8 cellular contexts compared by ENCODE assay signal in genomic region chr11:72102162-72102561, GRCh38. TPM values are rescaled to one million over a fixed set of nuclear protein-coding genes. Genes with fewer than 3 reads are reported as not detected.
DNase-seq lines count a peak whose midpoint lies in the region; ATAC-seq and TF ChIP-seq lines count a peak whose summit lies in the region.

No MANE protein-coding gene starts in this region.

- no peak for ATAC-seq in stimulated activated naive CD8-positive, alpha-beta T cell treated with anti-CD3 and anti-CD28 coated beads, Interleukin-15, Interleukin-2, amounts not matched to agents 100 U/mL and 50 U/mL, for 24 hours
- ATAC-seq in body of pancreas = no peak

- peaks cover 14 to 18% of the 10 kb centered on the region in 2 donors for H3K36me3 ChIP-seq in body of pancreas (replicated peaks in 1 of 2; ENCODE audit: insufficient read depth in 1 of 2, low read depth in 2 of 2)
- peaks cover 48% of the 10 kb centered on the region for H3K36me3 ChIP-seq in mesodermal cell (ENCODE audit: control insufficient read depth, insufficient read depth, low read length)

- H3K9me3 Mint-ChIP-seq in stimulated activated naive CD8-positive, alpha-beta T cell treated with anti-CD3 and anti-CD28 coated beads, Interleukin-15, Interleukin-2, amounts not matched to agents 100 ng/mL and 50 ng/mL, for 24 hours = no peaks in the 10 kb centered on the region

- DNase-seq in stimulated activated naive CD8-positive, alpha-beta T cell treated with anti-CD3 and anti-CD28 coated beads, Interleukin-15, Interleukin-2, amounts not matched to agents 100 U/mL and 50 U/mL, for 24 hours = no peak
- DNase-seq in body of pancreas (no peak), DMS53 treated with DMSO at 0.1 percent for 48 hours (lab: John Stamatoyannopoulos, UW; ENCODE audit: unreplicated experiment) (no peak), RKO (ENCODE audit: low spot score) (no peak), SW480 (ENCODE audit: low spot score) (no peak)
- DNase-seq in stimulated activated CD4-positive, alpha-beta T cell treated with anti-CD3 and anti-CD28 coated beads, Interleukin-1b, Interleukin-23, amount 100 ng/mL, for 48 hours = no peak

- intact Hi-C loops in body of pancreas (cut with DNase I) = no loop called here

- H3K9me3 ChIP-seq in body of pancreas (no peaks in the 10 kb centered on the region), mesodermal cell (ENCODE audit: control insufficient read depth, low read length) (no peaks in the 10 kb centered on the region)

- 29 to 36% methylated on average over 4 of the region's 4 CpGs for WGBS in body of pancreas, 2 donors
- WGBS in mesodermal cell (ENCODE audit: insufficient coverage in 2 of 2), 2 experiments = 64 to 70% methylated on average over 3 of the region's 4 CpGs

- peak overlapping the region; percentile 92 for H3K4me3 Mint-ChIP-seq in stimulated activated naive CD8-positive, alpha-beta T cell treated with anti-CD3 and anti-CD28 coated beads, Interleukin-15, Interleukin-2, amounts not matched to agents 100 ng/mL and 50 ng/mL, for 24 hours

- TF ChIP-seq CTCF in body of pancreas (IDR thresholded peaks at IDR 0.05) = no peak

- H3K4me3 ChIP-seq in body of pancreas (peak overlapping the region; percentile 37 to 80), mesodermal cell (ENCODE audit: extremely low read depth, insufficient read depth, low read length, poor library complexity, severe bottlenecking) (peak overlapping the region; percentile 92)

- TF ChIP-seq POLR2A in body of pancreas (IDR thresholded peaks at IDR 0.05) = no peak

- no peaks in the 10 kb centered on the region for H3K27me3 Mint-ChIP-seq in stimulated activated naive CD8-positive, alpha-beta T cell treated with anti-CD3 and anti-CD28 coated beads, Interleukin-15, Interleukin-2, amounts not matched to agents 100 ng/mL and 50 ng/mL, for 24 hours

- peaks cover 27% of the 10 kb centered on the region for H3K4me1 ChIP-seq in body of pancreas
- peaks cover 9% of the 10 kb centered on the region for H3K4me1 ChIP-seq in mesodermal cell (ENCODE audit: control insufficient read depth, insufficient read depth, low read length, poor library complexity, severe bottlenecking)

- H3K27ac Mint-ChIP-seq in stimulated activated naive CD8-positive, alpha-beta T cell treated with anti-CD3 and anti-CD28 coated beads, Interleukin-15, Interleukin-2, amounts not matched to agents 100 ng/mL and 50 ng/mL, for 24 hours = peak overlapping the region; percentile 94

- peaks cover 38% of the 10 kb centered on the region for H3K4me1 Mint-ChIP-seq in stimulated activated naive CD8-positive, alpha-beta T cell treated with anti-CD3 and anti-CD28 coated beads, Interleukin-15, Interleukin-2, amounts not matched to agents 100 ng/mL and 50 ng/mL, for 24 hours (ENCODE audit: low read depth)

- peaks cover 15% of the 10 kb centered on the region for H3K36me3 Mint-ChIP-seq in stimulated activated naive CD8-positive, alpha-beta T cell treated with anti-CD3 and anti-CD28 coated beads, Interleukin-15, Interleukin-2, amounts not matched to agents 100 ng/mL and 50 ng/mL, for 24 hours (ENCODE audit: low read depth)

- H3K27ac ChIP-seq in body of pancreas (peak overlapping the region in 3 of 4 donors; percentile 84 to 95 (median 89)), mesodermal cell (ENCODE audit: low read depth, low read length, severe bottlenecking) (peak overlapping the region; percentile 93)

- no peaks in the 10 kb centered on the region for H3K27me3 ChIP-seq in body of pancreas

RNA-seq across cellular contexts. Expression of gene LAMTOR1, which starts 0.9 kb away (rescaled TPM):
- total RNA-seq in body of pancreas = 10 to 100 TPM; 65.6 to 66.9 TPM
- polyA plus RNA-seq in mesodermal cell (2013, experiment 1 of 2) = 142 TPM
- polyA plus RNA-seq in mesodermal cell (2013, experiment 2 of 2) = 112 TPM

RNA-seq across cellular contexts. Expression of gene TOMT, which starts 3.6 kb away (rescaled TPM):
- not detected for total RNA-seq in body of pancreas
- polyA plus RNA-seq in mesodermal cell (2013, experiment 1 of 2) = not detected
- polyA plus RNA-seq in mesodermal cell (2013, experiment 2 of 2) = not detected

RNA-seq across cellular contexts. Expression of gene ANAPC15, which starts 10.3 kb away (rescaled TPM):
- 10 to 100 TPM; 14.2 to 22.1 TPM for total RNA-seq in body of pancreas
- 38.9 TPM for polyA plus RNA-seq in mesodermal cell (2013, experiment 1 of 2)
- polyA plus RNA-seq in mesodermal cell (2013, experiment 2 of 2) = 48.8 TPM

RNA-seq across cellular contexts. Expression of gene LRRC51, which starts 21.5 kb away (rescaled TPM):
- total RNA-seq in body of pancreas = 1 to 10 TPM; 2.3 to 9.9 TPM
- 5.4 TPM for polyA plus RNA-seq in mesodermal cell (2013, experiment 1 of 2)
- 4.9 TPM for polyA plus RNA-seq in mesodermal cell (2013, experiment 2 of 2)

RNA-seq across cellular contexts. Expression of gene NUMA1, which starts 21.8 kb away (rescaled TPM):
- total RNA-seq in body of pancreas = 100 to 1,000 TPM; 173 to 191 TPM
- polyA plus RNA-seq in mesodermal cell (2013, experiment 1 of 2) = 146 TPM
- 135 TPM for polyA plus RNA-seq in mesodermal cell (2013, experiment 2 of 2)
